Comparison of ENCODE assay signal across 1 cellular context in genomic region chr13:40789275-40790231, GRCh38.
TF ChIP-seq lines count a peak whose summit lies in the region.

TSS of gene SLC25A15 (plus strand) at chr13:40789611. CDS start at chr13:40793227, 3,616 bp downstream.

TF ChIP-seq in HepG2, 621 proteins besides CTCF, POLR2A, EP300 and RAD21 (continued from another document):
- no peak for TF ChIP-seq ZBTB40 (IDR thresholded peaks at IDR 0.05)
- TF ChIP-seq ZBTB40 (CRISPR knock-in tag; IDR thresholded peaks at IDR 0.05), result no peak; the same call in 1 of the 2 replicates
- TF ChIP-seq HCFC1 (IDR thresholded peaks at IDR 0.05; ENCODE audit: low read depth, low read length), result no peak
- no peak for TF ChIP-seq ZNF720 (CRISPR knock-in tag; IDR thresholded peaks at IDR 0.05)
- no peak for TF ChIP-seq TBL1XR1 (IDR thresholded peaks at IDR 0.05; ENCODE audit: borderline replicate concordance, low read length, partially characterized antibody)
- no peak for TF ChIP-seq ZBTB37 (CRISPR knock-in tag; IDR thresholded peaks at IDR 0.05)
- TF ChIP-seq ZNF432 (CRISPR knock-in tag; IDR thresholded peaks at IDR 0.05; ENCODE audit: borderline replicate concordance), result no peak
- no peak; the same call in 1 of the 2 replicates for TF ChIP-seq ZNF256 (CRISPR knock-in tag; conservative IDR thresholded peaks at IDR 0.05)
- TF ChIP-seq ZNF781 (CRISPR knock-in tag; IDR thresholded peaks at IDR 0.05; ENCODE audit: borderline replicate concordance, not compliant biosample characterization), result no peak
- TF ChIP-seq CBX2 (IDR thresholded peaks at IDR 0.05; ENCODE audit: low read depth, low read length), result no peak
- TF ChIP-seq CBX2 (CRISPR knock-in tag; IDR thresholded peaks at IDR 0.05; ENCODE audit: low read depth), result no peak
- no peak for TF ChIP-seq HOXA5 (CRISPR knock-in tag; IDR thresholded peaks at IDR 0.05)
- peak; percentile 34 for TF ChIP-seq XRCC5 (optimal IDR thresholded peaks at IDR 0.05; ENCODE audit: low read length)
- no peak for TF ChIP-seq ZNF354B (CRISPR knock-in tag; IDR thresholded peaks at IDR 0.05)
